In genomic region chr5:72847989-72848473, GRCh38 we compare ENCODE assay signal across 8 cellular contexts. TPM values are rescaled to one million over a fixed set of nuclear protein-coding genes. Genes with fewer than 3 reads are reported as not detected.
DNase-seq lines count a peak whose midpoint lies in the region; ATAC-seq and TF ChIP-seq lines count a peak whose summit lies in the region.

No MANE protein-coding gene starts in this region.

- peak overlapping the region; percentile 54 for H3K9ac ChIP-seq in neural progenitor cell
- H3K9ac ChIP-seq in stomach smooth muscle (ENCODE audit: low read length in 2 of 2), result peak overlapping the region; percentile 71 to 82

- H3K36me3 ChIP-seq in GM23338 (ENCODE audit: insufficient read depth) (peaks cover 6% of the 10 kb centered on the region; the same call in 1 of the 2 replicates), neural progenitor cell (peaks cover 22% of the 10 kb centered on the region), stomach smooth muscle (ENCODE audit: control insufficient read depth in 2 of 2, insufficient read depth in 2 of 2, low read length in 2 of 2) (no peaks in the 10 kb centered on the region)

- peak overlapping the region; percentile 70 for H3K4me2 ChIP-seq in GM23338
- peak overlapping the region; percentile 70 for H3K4me2 ChIP-seq in neural progenitor cell

- H3K4me3 Mint-ChIP-seq in GM23338 (peak overlapping the region; percentile 95), neural progenitor cell (peak overlapping the region; percentile 99)

- no peaks in the 10 kb centered on the region for H3K9me2 ChIP-seq in GM23338 (ENCODE audit: insufficient read depth)

- H3K4me1 ChIP-seq in GM23338 (ENCODE audit: insufficient read depth) (peaks cover 31% of the 10 kb centered on the region; the same call in 1 of the 2 replicates), foreskin keratinocyte (peaks cover 39% of the 10 kb centered on the region), neural progenitor cell (peaks cover 37% of the 10 kb centered on the region), stomach smooth muscle (ENCODE audit: control insufficient read depth, insufficient read depth, low read length) (peaks cover 3% of the 10 kb centered on the region)

- DNase-seq in ELF-1 (ENCODE audit: low read depth, low spot score), result peak; percentile 92
- DNase-seq in GM23338 (ENCODE audit: low spot score), result peak; percentile 92
- DNase-seq in LHCN-M2 (ENCODE audit: low read depth), result peak; percentile 92
- DNase-seq in SHP77 treated with DMSO at 0.1 percent for 48 hours (lab: John Stamatoyannopoulos, UW), result peak; percentile 74
- peak; percentile 75 for DNase-seq in activated gamma-delta T cell treated with anti-CD3 and anti-CD28 coated beads, Interleukin-2, amount 50 U/mL, for 16 hours (ENCODE audit: low read depth)
- DNase-seq in foreskin keratinocyte, result peak; percentile 72 to 85
- DNase-seq in neural progenitor cell (ENCODE audit: low spot score), result peak; percentile 91

- peak overlapping the region; percentile 80 for H3K4me3 ChIP-seq in GM23338
- H3K4me3 ChIP-seq in neural progenitor cell, result peak overlapping the region; percentile 77
- peak overlapping the region; percentile 82 to 97 for H3K4me3 ChIP-seq in stomach smooth muscle (ENCODE audit: low read length in 2 of 2)

- H3F3A ChIP-seq in GM23338 (replicated peaks; ENCODE audit: low read depth) (no peaks in the 10 kb centered on the region), neural progenitor cell (ENCODE audit: low read depth) (peaks cover 9% of the 10 kb centered on the region)

- H3K79me2 ChIP-seq in GM23338 (replicated peaks; ENCODE audit: insufficient read depth), result peaks cover 60% of the 10 kb centered on the region
- peaks cover 97% of the 10 kb centered on the region for H3K79me2 ChIP-seq in neural progenitor cell (ENCODE audit: low read depth)

- H3K27me3 Mint-ChIP-seq in GM23338 (ENCODE audit: insufficient read depth, low read depth, poor library complexity) (peaks cover 7% of the 10 kb centered on the region), neural progenitor cell (ENCODE audit: insufficient read depth, low read depth) (peaks cover 2% of the 10 kb centered on the region)

- H3K9me3 Mint-ChIP-seq in GM23338 (no peaks in the 10 kb centered on the region), neural progenitor cell (no peaks in the 10 kb centered on the region)

- peak overlapping the region; percentile 99 for H3K27ac Mint-ChIP-seq in GM23338
- H3K27ac Mint-ChIP-seq in neural progenitor cell, result peak overlapping the region; percentile 72

- H3K9me3 ChIP-seq in neural progenitor cell (ENCODE audit: low read depth), result no peaks in the 10 kb centered on the region
- no peaks in the 10 kb centered on the region for H3K9me3 ChIP-seq in stomach smooth muscle (ENCODE audit: control insufficient read depth in 2 of 2, low read length in 2 of 2)

- peaks cover 30% of the 10 kb centered on the region for H3K36me3 Mint-ChIP-seq in GM23338 (ENCODE audit: low read depth)
- peaks cover 6% of the 10 kb centered on the region for H3K36me3 Mint-ChIP-seq in neural progenitor cell

- peaks cover 44% of the 10 kb centered on the region; the same call in 2 of the 3 replicates for H3K4me1 Mint-ChIP-seq in GM23338
- H3K4me1 Mint-ChIP-seq in neural progenitor cell, result peaks cover 42% of the 10 kb centered on the region

- TF ChIP-seq CTCF in GM23338 (conservative IDR thresholded peaks at IDR 0.05; ENCODE audit: low read depth in 2 of 2) (no peak), foreskin keratinocyte (conservative IDR thresholded peaks at IDR 0.05) (no peak), neural progenitor cell (IDR thresholded peaks at IDR 0.05) (no peak)

- ATAC-seq in GM23338 (peak; percentile 90), foreskin keratinocyte (peak; percentile 95)

- H3K27ac ChIP-seq in GM23338 (ENCODE audit: low read depth) (peak overlapping the region; percentile 93), foreskin keratinocyte (peak overlapping the region; percentile 45), neural progenitor cell (peak overlapping the region; percentile 81), stomach smooth muscle (ENCODE audit: low read length) (peak overlapping the region; percentile 62)

- H2AFZ ChIP-seq in GM23338 (peak overlapping the region; percentile 24; the same call in 1 of the 2 replicates), neural progenitor cell (replicated peaks) (peak overlapping the region; percentile 27)

- H3K27me3 ChIP-seq in GM23338 (ENCODE audit: insufficient read depth) (no peaks in the 10 kb centered on the region), foreskin keratinocyte (no peaks in the 10 kb centered on the region), neural progenitor cell (no peaks in the 10 kb centered on the region), stomach smooth muscle (ENCODE audit: control insufficient read depth in 1 of 2, insufficient read depth in 2 of 2, low read length in 2 of 2) (no peaks in the 10 kb centered on the region)

- H4K20me1 ChIP-seq in GM23338 (replicated peaks; ENCODE audit: insufficient read depth) (peaks cover 29% of the 10 kb centered on the region), neural progenitor cell (ENCODE audit: low read depth) (peaks cover 84% of the 10 kb centered on the region)

TF ChIP-seq in GM23338, 12 proteins besides CTCF, POLR2A, EP300 and RAD21 (continues in another document):
- TF ChIP-seq ZNF462 (CRISPR knock-in tag; IDR thresholded peaks at IDR 0.05) (no peak), EZH2 (IDR thresholded peaks at IDR 0.05; ENCODE audit: low read depth, unreplicated experiment) (no peak), POLR2AphosphoS5 (IDR thresholded peaks at IDR 0.05; ENCODE audit: low read depth) (peak; percentile 96)

RNA-seq across cellular contexts. Expression of gene TNPO1, which starts 31.6 kb away (rescaled TPM):
- 197 and 224 TPM in 2 replicates for total RNA-seq in GM23338 (2014; rRNA removed; shearing (Covaris generic))
- polyA plus RNA-seq in GM23338 (2016; fragmentation: Nextera tagmentation; extraction: Ambion mirVana), result 94.7 and 117 TPM in 2 replicates
- 414 and 533 TPM in 2 replicates for total RNA-seq in LHCN-M2 (2014; rRNA removed)
- polyA plus RNA-seq in LHCN-M2 (2012), result 117 TPM
- total RNA-seq in foreskin keratinocyte, result 107 and 115 TPM in 2 replicates
- 22.3 and 26.7 TPM in 2 replicates for polyA plus RNA-seq in foreskin keratinocyte
- 194 and 316 TPM in 2 replicates for total RNA-seq in neural progenitor cell (ENCODE audit: low replicate concordance)

Comparison
In these comparisons a context has a peak if more than half of its experiments do, and no peak if none do; other contexts are left out.
1. Peak in every context shown above with its lines: DNase-seq, ATAC-seq, H3K4me3 ChIP-seq and H3K27ac ChIP-seq.